ENCODE assay signal across 31 cellular contexts in the genomic region with DNA sequence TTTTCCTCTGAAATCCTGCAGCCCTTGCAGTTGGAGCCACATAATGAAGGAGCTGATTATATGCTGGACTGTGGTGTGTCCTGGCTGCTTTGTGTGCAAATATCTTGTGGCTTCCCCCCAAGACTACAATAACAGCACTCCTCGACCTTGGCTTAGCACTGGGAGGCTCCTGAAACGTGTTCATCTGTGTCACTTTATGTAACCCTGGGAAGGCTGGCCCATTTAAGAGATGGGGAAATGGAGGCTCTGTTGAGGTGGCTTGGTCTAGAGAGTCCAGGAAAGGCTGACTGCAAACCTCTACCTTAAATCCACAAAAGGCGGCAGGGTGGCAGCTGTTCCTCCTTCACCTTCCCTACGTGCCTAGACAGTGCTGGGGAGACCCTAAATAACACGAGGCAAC.
"Had no signal": no experiment of that assay in that cellular context is flagged by ENCODE, and none has a peak within 500 bp of the region (broad histone marks: within the 10 kb centered on the region; RNA-seq: fewer than 3 reads in every experiment).

No MANE protein-coding gene starts in this region.

- ATAC-seq: activated CD8-positive, alpha-beta T cell treated with anti-CD3 and anti-CD28 coated beads for 36 hours; activated T-cell treated with anti-CD3 and anti-CD28 coated beads, Interleukin-2, amount 50 U/mL, for 72 hours; activated T-helper 17 cell treated with anti-CD3 and anti-CD28 coated beads, Interleukin-2, amount 50 U/mL, for 72 hours; PC-3; Right ventricle myocardium inferior had no signal

- DNase-seq: activated CD4-positive, alpha-beta T cell treated with anti-CD3 and anti-CD28 coated beads, Interleukin-2, amount 10 ng/mL, durations not matched to agents 24 days and 14 days; activated CD4-positive, alpha-beta T cell treated with anti-CD3 and anti-CD28 coated beads, Interleukin-2, amount 50 U/mL, for 4 hours; activated CD8-positive, alpha-beta T cell treated with anti-CD3 and anti-CD28 coated beads for 36 hours; activated effector memory CD4-positive, alpha-beta T cell treated with anti-CD3 and anti-CD28 coated beads, Interleukin-2, amount 50 U/mL, for 16 hours; activated naive CD4-positive, alpha-beta T cell; activated naive CD4-positive, alpha-beta T cell treated with anti-CD3 and anti-CD28 coated beads, Interleukin-2, amount 50 U/mL, for 16 hours; activated naive CD8-positive, alpha-beta T cell treated with anti-CD3 and anti-CD28 coated beads for 36 hours; activated T-cell treated with anti-CD3 and anti-CD28 coated beads, Interleukin-2, amount 50 U/mL, for 1 hour; activated T-cell treated with anti-CD3 and anti-CD28 coated beads, Interleukin-2, amount 50 U/mL, for 72 hours; amniotic stem cell; aorta; brain microvascular endothelial cell; central memory CD4-positive, alpha-beta T cell; NCI-H1092 treated with DMSO at 0.1 percent for 48 hours; NCI-H1417; NCI-H146; NCI-H187; NCI-H2029 treated with DMSO at 0.1 percent for 48 hours; NCI-H2107; NCI-H2171; NCI-H510A; NCI-H526; NCI-H748 treated with DMSO at 0.1 percent for 48 hours; NK-92 treated with Interleukin-12 subunit alpha and Interleukin-12 subunit beta, amount 100 ng/mL, for 24 hours; PC-3; SIG-M5; SW 1271; T1000 had no signal

- H3K27ac ChIP-seq: brain microvascular endothelial cell, RWPE1 had no signal

- H3K27me3 ChIP-seq: brain microvascular endothelial cell had no signal
